Comparison of ENCODE assay signal across 26 cellular contexts in genomic region chr22:20977516-20978170, GRCh38. TPM values are rescaled to one million over a fixed set of nuclear protein-coding genes. Genes with fewer than 3 reads are reported as not detected.
"Had no signal": no experiment of that assay in that cellular context is flagged by ENCODE, and none has a peak within 500 bp of the region (broad histone marks: within the 10 kb centered on the region; RNA-seq: fewer than 3 reads in every experiment).

No MANE protein-coding gene starts in this region.

- H3K4me2 ChIP-seq: smooth muscle cell had no signal

- H3K27me3 ChIP-seq: pancreas, right lobe of liver, suprapubic skin, uterus had no signal

- H3K36me3 ChIP-seq: heart left ventricle, left ventricle myocardium inferior, pancreas, prostate gland, right lobe of liver, suprapubic skin, thoracic aorta, tibial artery, uterus had no signal

- H3K4me3 ChIP-seq: heart left ventricle, left ventricle myocardium inferior, lung, pancreas, prostate gland, right lobe of liver, smooth muscle cell, suprapubic skin, thoracic aorta, tibial artery, uterus had no signal

- H3K9me3 ChIP-seq: pancreas, prostate gland, right lobe of liver, suprapubic skin, uterus had no signal

- ATAC-seq: heart left ventricle, natural killer cell, pancreas, right lobe of liver had no signal

- H3K27ac ChIP-seq: heart left ventricle, left ventricle myocardium inferior, pancreas, prostate gland, right lobe of liver, suprapubic skin, thoracic aorta, tibial artery, uterus had no signal

- DNase-seq: heart left ventricle; hypothalamus; immature natural killer cell; left ventricle myocardium inferior; mesendoderm; naive B cell; natural killer cell; nephron progenitor cell; nucleus accumbens; pancreas; posterior cingulate gyrus; right lobe of liver; stimulated activated CD4-positive, alpha-beta T cell treated with anti-CD3 and anti-CD28 coated beads, Interleukin-15, amount 100 ng/mL, for 24 hours; stimulated activated CD4-positive, alpha-beta T cell treated with anti-CD3 and anti-CD28 coated beads, Interleukin-2, amount 100 ng/mL, for 24 hours; stimulated activated CD4-positive, alpha-beta T cell treated with anti-CD3 and anti-CD28 coated beads, Interleukin-4, amount 100 ng/mL, for 1 hour; stimulated activated naive CD4-positive, alpha-beta T cell; tibial artery; uterus had no signal

- FAIRE-seq: islet of Langerhans, pancreas had no signal

RNA-seq across cellular contexts. Expression of gene AIFM3, which starts 10.6 kb away (rescaled TPM):
- polyA plus RNA-seq: smooth muscle cell had no signal

RNA-seq across cellular contexts. Expression of gene P2RX6, which starts 37.3 kb away (rescaled TPM):
- total RNA-seq: kidney epithelial cell had no signal
- polyA plus RNA-seq: immature natural killer cell had no signal

RNA-seq across cellular contexts. Expression of gene SLC7A4, which starts 54.7 kb away (rescaled TPM):
- total RNA-seq: mononuclear cell, natural killer cell had no signal
- polyA plus RNA-seq: heart left ventricle, immature natural killer cell had no signal
